In genomic region chr3:140311428-140311827, GRCh38 we compare ENCODE assay signal across 20 cellular contexts.
"Had no signal": no experiment of that assay in that cellular context is flagged by ENCODE, and none has a peak within 500 bp of the region (broad histone marks: within the 10 kb centered on the region; RNA-seq: fewer than 3 reads in every experiment).

No MANE protein-coding gene starts in this region.

- H3K27ac ChIP-seq: KMS-11, SJSA1, SK-N-MC had no signal

- ATAC-seq: HepG2 had no signal

- H3K27me3 ChIP-seq: SJSA1 had no signal

- H3K4me3 ChIP-seq: SJSA1, SK-N-MC had no signal

- H3K9me3 ChIP-seq: SJSA1 had no signal

- H3K9ac ChIP-seq: KMS-11 had no signal

- H3K36me3 ChIP-seq: SJSA1 had no signal

- H3K4me2 ChIP-seq: KMS-11 had no signal

- DNase-seq: IMR-90, Kasumi-1, MV-4-11, NCI-H1048, NCI-H1105, NCI-H1436, NCI-H2029, NCI-H2081 treated with DMSO at 0.1 percent for 48 hours, NCI-H2171, NCI-H524, NCI-H526 treated with DMSO at 0.1 percent for 48 hours, NCI-H774, Right ventricle myocardium superior, RPMI8226, SIG-M5 had no signal

- H3K4me1 ChIP-seq: SJSA1 had no signal

- FAIRE-seq: HepG2, RCC 7860 had no signal
